In the genomic region with DNA sequence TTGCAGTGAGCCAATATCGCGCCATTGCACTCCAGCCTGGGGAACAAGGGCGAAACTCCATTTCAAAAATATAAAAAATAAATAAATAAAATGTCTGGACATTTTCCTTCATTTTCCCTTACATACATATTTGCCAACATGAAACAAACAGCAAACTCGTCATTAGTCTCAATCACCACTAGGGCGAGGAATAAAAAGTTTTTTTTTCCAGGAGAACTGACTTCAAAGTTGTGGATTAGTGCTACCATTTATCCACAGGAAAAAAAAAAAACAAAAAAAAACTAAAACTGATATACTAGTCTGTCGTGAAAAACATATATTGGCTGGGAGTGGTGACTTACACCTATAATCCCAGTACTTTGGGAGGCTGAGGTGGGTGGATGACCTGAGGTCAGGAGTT, we compare ENCODE assay signal across 25 cellular contexts.
DNase-seq lines count a peak whose midpoint lies in the region; ATAC-seq and TF ChIP-seq lines count a peak whose summit lies in the region.
"Had no signal": no experiment of that assay in that cellular context is flagged by ENCODE, and none has a peak within 500 bp of the region (broad histone marks: within the 10 kb centered on the region; RNA-seq: fewer than 3 reads in every experiment).

No MANE protein-coding gene starts in this region.

- H3K27ac Mint-ChIP-seq in HFFc6: no peak overlapping the region
- H3K27ac Mint-ChIP-seq in chondrocyte (ENCODE audit: unreplicated experiment): no peak overlapping the region
- H3K27ac Mint-ChIP-seq in neural crest cell (ENCODE audit: unreplicated experiment): no peak overlapping the region
- H3K27ac Mint-ChIP-seq: activated CD4-positive, alpha-beta memory T cell treated with anti-CD3 and anti-CD28 coated beads, Interleukin-2, amount 10 ng/mL, durations not matched to agents 7 days and 5 days; dendritic cell treated with granulocyte-macrophage colony-stimulating factor and Interleukin-4, amounts not matched to agents 40 ng/mL and 50 ng/mL, for 4 days had no signal

- TF ChIP-seq CTCF in BE2C (IDR thresholded peaks at IDR 0.05; ENCODE audit: low read depth, low read length): peak; percentile 31
- peak; percentile 67 for TF ChIP-seq CTCF in HFFc6 (IDR thresholded peaks at IDR 0.05)
- TF ChIP-seq CTCF in chondrocyte (IDR thresholded peaks at IDR 0.05): peak; percentile 60
- peak; percentile 57 for TF ChIP-seq CTCF in neural crest cell (conservative IDR thresholded peaks at IDR 0.05)

- H3K9me3 ChIP-seq in BE2C: no peaks in the 10 kb centered on the region
- H3K9me3 ChIP-seq: psoas muscle, thoracic aorta had no signal

- H3K4me1 Mint-ChIP-seq in HFFc6 (ENCODE audit: low read depth): no peaks in the 10 kb centered on the region
- H3K4me1 Mint-ChIP-seq in chondrocyte (ENCODE audit: low read depth): peaks cover 11% of the 10 kb centered on the region
- H3K4me1 Mint-ChIP-seq in neural crest cell: no peaks in the 10 kb centered on the region

- no peaks in the 10 kb centered on the region for H3K9me3 Mint-ChIP-seq in HFFc6
- no peaks in the 10 kb centered on the region for H3K9me3 Mint-ChIP-seq in chondrocyte (ENCODE audit: low read depth)
- H3K9me3 Mint-ChIP-seq in neural crest cell: no peaks in the 10 kb centered on the region
- H3K9me3 Mint-ChIP-seq: activated CD4-positive, alpha-beta memory T cell treated with anti-CD3 and anti-CD28 coated beads, Interleukin-2, amount 10 ng/mL, durations not matched to agents 7 days and 5 days; CD8-positive, alpha-beta memory T cell; dendritic cell treated with granulocyte-macrophage colony-stimulating factor and Interleukin-4, amounts not matched to agents 40 ng/mL and 50 ng/mL, for 4 days had no signal

- no peak overlapping the region for H3K4me3 Mint-ChIP-seq in HFFc6
- no peak overlapping the region for H3K4me3 Mint-ChIP-seq in chondrocyte (ENCODE audit: unreplicated experiment)
- H3K4me3 Mint-ChIP-seq in neural crest cell: no peak overlapping the region
- H3K4me3 Mint-ChIP-seq: activated CD4-positive, alpha-beta memory T cell treated with anti-CD3 and anti-CD28 coated beads, Interleukin-2, amount 10 ng/mL, durations not matched to agents 7 days and 5 days; CD8-positive, alpha-beta memory T cell; dendritic cell treated with granulocyte-macrophage colony-stimulating factor and Interleukin-4, amounts not matched to agents 40 ng/mL and 50 ng/mL, for 4 days had no signal

- H3K4me1 ChIP-seq in BE2C: no peaks in the 10 kb centered on the region; the same call in 1 of the 2 replicates
- H3K4me1 ChIP-seq: psoas muscle had no signal

- H3K36me3 Mint-ChIP-seq in HFFc6 (ENCODE audit: low read depth) (no peaks in the 10 kb centered on the region), chondrocyte (ENCODE audit: low read depth) (no peaks in the 10 kb centered on the region), neural crest cell (ENCODE audit: low read depth) (no peaks in the 10 kb centered on the region)
- H3K36me3 Mint-ChIP-seq: CD8-positive, alpha-beta memory T cell had no signal

- peaks cover 9% of the 10 kb centered on the region; the same call in 1 of the 2 replicates for H3K27me3 Mint-ChIP-seq in HFFc6 (ENCODE audit: insufficient read depth)
- no peaks in the 10 kb centered on the region for H3K27me3 Mint-ChIP-seq in chondrocyte (ENCODE audit: low read depth)
- H3K27me3 Mint-ChIP-seq in neural crest cell (ENCODE audit: low read depth): peaks cover 6% of the 10 kb centered on the region

- H3K27me3 ChIP-seq in BE2C: no peaks in the 10 kb centered on the region

- DNase-seq in BE2C: no peak
- no peak for DNase-seq in HFFc6
- DNase-seq in chondrocyte (ENCODE audit: low spot score): no peak
- DNase-seq in neural crest cell (ENCODE audit: low read depth, low spot score): no peak
- DNase-seq in NCI-H2196 treated with DMSO at 0.1 percent for 48 hours (lab: John Stamatoyannopoulos, UW; ENCODE audit: unreplicated experiment): no peak
- DNase-seq in NCI-H1694 (lab: John Stamatoyannopoulos, UW): no peak
- no peak for DNase-seq in pons (ENCODE audit: low spot score)
- DNase-seq: activated CD4-positive, alpha-beta memory T cell treated with anti-CD3 and anti-CD28 coated beads, Interleukin-2, amount 10 ng/mL, durations not matched to agents 7 days and 5 days; activated gamma-delta T cell treated with Interleukin-2 at 50 U/mL for 16 hours; CD8-positive, alpha-beta memory T cell; DMS79 treated with DMSO at 0.1 percent for 48 hours; hypothalamus; left ventricle myocardium superior; NCI-H2081 treated with DMSO at 0.1 percent for 48 hours; NCI-H446 treated with DMSO at 0.1 percent for 48 hours; psoas muscle; stimulated activated CD4-positive, alpha-beta T cell treated with anti-CD3 and anti-CD28 coated beads, Interleukin-2, amount 100 ng/mL, for 48 hours; stimulated activated naive CD4-positive, alpha-beta T cell treated with Interleukin-2 at 50 U/mL for 16 hours; T1000 had no signal

- no peak for ATAC-seq in HG03520 (IDR thresholded peaks at IDR 0.05; ENCODE audit: unreplicated experiment)
- ATAC-seq: activated CD4-positive, CD25-positive, alpha-beta regulatory T cell treated with anti-CD3 and anti-CD28 coated beads, Interleukin-2, amount 50 U/mL, for 24 hours; HepG2; left ventricle myocardium superior; psoas muscle had no signal

- H3K36me3 ChIP-seq in BE2C: no peaks in the 10 kb centered on the region
- H3K36me3 ChIP-seq: thoracic aorta had no signal

- no peak overlapping the region for H3K4me3 ChIP-seq in BE2C (ENCODE audit: low read depth, low read length)
- H3K4me3 ChIP-seq: psoas muscle, SK-N-MC, thoracic aorta had no signal
